Comparison of ENCODE assay signal across 9 cellular contexts in genomic region chr14:63276492-63277342, GRCh38.
DNase-seq lines count a peak whose midpoint lies in the region; ATAC-seq and TF ChIP-seq lines count a peak whose summit lies in the region.
"Had no signal": no experiment of that assay in that cellular context is flagged by ENCODE, and none has a peak within 500 bp of the region (broad histone marks: within the 10 kb centered on the region; RNA-seq: fewer than 3 reads in every experiment).

No MANE protein-coding gene starts in this region.

- no peaks in the 10 kb centered on the region for H4K20me1 ChIP-seq in DOHH2 (ENCODE audit: control insufficient read depth, insufficient read depth, low read depth, low read length)

- H3K36me3 ChIP-seq in DOHH2 (ENCODE audit: control insufficient read depth, low read length) = no peaks in the 10 kb centered on the region
- H3K36me3 ChIP-seq in SK-N-MC (ENCODE audit: insufficient read depth, low read length) = no peaks in the 10 kb centered on the region
- no peaks in the 10 kb centered on the region for H3K36me3 ChIP-seq in parathyroid adenoma (ENCODE audit: control insufficient read depth, insufficient read depth, low read length)

- no peaks in the 10 kb centered on the region for H3K9me2 ChIP-seq in DOHH2 (replicated peaks; ENCODE audit: control insufficient read depth, low read length)

- H3K4me1 ChIP-seq in DOHH2 (ENCODE audit: control insufficient read depth, low read length) = no peaks in the 10 kb centered on the region
- H3K4me1 ChIP-seq in parathyroid adenoma = no peaks in the 10 kb centered on the region

- no peaks in the 10 kb centered on the region for H3F3A ChIP-seq in DOHH2 (ENCODE audit: control insufficient read depth, insufficient read depth)

- H3K4me3 ChIP-seq in DOHH2 (ENCODE audit: low read length) (no peak overlapping the region), SK-N-MC (no peak overlapping the region), fibroblast of mammary gland (ENCODE audit: control insufficient read depth, low read depth, low read length) (no peak overlapping the region), parathyroid adenoma (ENCODE audit: low read depth, low read length) (no peak overlapping the region)
- H3K4me3 ChIP-seq: skin epidermis had no signal

- H3K27me3 ChIP-seq in DOHH2 (ENCODE audit: control insufficient read depth, low read length) = peaks cover 6% of the 10 kb centered on the region
- H3K27me3 ChIP-seq in parathyroid adenoma (ENCODE audit: control insufficient read depth, insufficient read depth, low read length) = no peaks in the 10 kb centered on the region

- H2AFZ ChIP-seq in parathyroid adenoma = no peak overlapping the region

- no peak overlapping the region for H3K4me2 ChIP-seq in DOHH2 (ENCODE audit: low read length)
- H3K4me2 ChIP-seq in parathyroid adenoma (ENCODE audit: low read length) = no peak overlapping the region

- H3K9me3 ChIP-seq in DOHH2 (ENCODE audit: control insufficient read depth, insufficient read depth, low read length) = no peaks in the 10 kb centered on the region
- H3K9me3 ChIP-seq in SK-N-MC (ENCODE audit: low read depth, low read length) = no peaks in the 10 kb centered on the region
- no peaks in the 10 kb centered on the region for H3K9me3 ChIP-seq in parathyroid adenoma (ENCODE audit: control insufficient read depth, low read length)

- peak; percentile 79 for TF ChIP-seq CTCF in DOHH2 (IDR thresholded peaks at IDR 0.05; ENCODE audit: low read depth, low read length, poor library complexity, severe bottlenecking)
- peak; percentile 77 for TF ChIP-seq CTCF in fibroblast of mammary gland (conservative IDR thresholded peaks at IDR 0.05; ENCODE audit: control insufficient read depth, insufficient read depth, low read depth, low read length)
- TF ChIP-seq CTCF in parathyroid adenoma (IDR thresholded peaks at IDR 0.05) = peak; percentile 66

- H3K9ac ChIP-seq in SK-N-MC (ENCODE audit: insufficient read length) (no peak overlapping the region), parathyroid adenoma (no peak overlapping the region)

- ATAC-seq in GM21786 (IDR thresholded peaks at IDR 0.05; ENCODE audit: unreplicated experiment) (peak; percentile 63), HG02970 (IDR thresholded peaks at IDR 0.05; ENCODE audit: low FRiP score, unreplicated experiment) (no peak), HG03460 (IDR thresholded peaks at IDR 0.05; ENCODE audit: unreplicated experiment) (no peak)

- H3K27ac ChIP-seq in DOHH2 (ENCODE audit: low read depth, low read length) = no peak overlapping the region
- no peak overlapping the region for H3K27ac ChIP-seq in SK-N-MC
- no peak overlapping the region for H3K27ac ChIP-seq in parathyroid adenoma
- H3K27ac ChIP-seq: skin epidermis had no signal

- H3K79me2 ChIP-seq in DOHH2 (ENCODE audit: control insufficient read depth, low read length) = no peaks in the 10 kb centered on the region
- no peaks in the 10 kb centered on the region for H3K79me2 ChIP-seq in parathyroid adenoma

- DNase-seq in NCI-H1092 (lab: John Stamatoyannopoulos, UW) (peak; percentile 48), SK-N-MC (ENCODE audit: low read depth, low spot score) (peak; percentile 42), fibroblast of mammary gland (ENCODE audit: low read depth) (peak; percentile 64)
